In genomic region chr11:617912-618682, GRCh38 we compare ENCODE assay signal across 17 cellular contexts. TPM values are rescaled to one million over a fixed set of nuclear protein-coding genes. Genes with fewer than 3 reads are reported as not detected.
DNase-seq lines count a peak whose midpoint lies in the region; ATAC-seq and TF ChIP-seq lines count a peak whose summit lies in the region.
"Had no signal": no experiment of that assay in that cellular context is flagged by ENCODE, and none has a peak within 500 bp of the region (broad histone marks: within the 10 kb centered on the region; RNA-seq: fewer than 3 reads in every experiment).

No MANE protein-coding gene starts in this region.

- CTCF ChIA-PET in activated CD4-positive, alpha-beta memory T cell treated with anti-CD3 and anti-CD28 coated beads, Interleukin-2, amount 10 ng/mL, durations not matched to agents 7 days and 5 days (lab: Charles Lee), result no interaction called here
- CTCF ChIA-PET in activated CD4-positive, alpha-beta memory T cell treated with anti-CD3 and anti-CD28 coated beads for 36 hours (lab: Charles Lee), result no interaction called here
- CTCF ChIA-PET in Caco-2 (lab: Charles Lee), result no interaction called here

- H3K36me3 ChIP-seq in Caco-2 (ENCODE audit: control insufficient read depth, insufficient read depth, low read length) (peaks cover 2% of the 10 kb centered on the region), osteoblast (ENCODE audit: insufficient read depth, low read length) (peaks cover 3% of the 10 kb centered on the region)

- peaks cover 16% of the 10 kb centered on the region for H4K20me1 ChIP-seq in osteoblast (ENCODE audit: insufficient read depth, low read length)

- no peak overlapping the region for H2AFZ ChIP-seq in osteoblast (ENCODE audit: low read length)

- POLR2A ChIA-PET in activated CD4-positive, alpha-beta memory T cell treated with anti-CD3 and anti-CD28 coated beads, Interleukin-2, amount 10 ng/mL, durations not matched to agents 7 days and 5 days (lab: Charles Lee), result no interaction called here
- POLR2A ChIA-PET in activated CD4-positive, alpha-beta memory T cell treated with anti-CD3 and anti-CD28 coated beads for 36 hours (lab: Charles Lee), result no interaction called here
- POLR2A ChIA-PET in Caco-2 (lab: Charles Lee), result interaction anchor here (0.6 kb wide), 1 partner anchor 42 kb away, joined by 5 read pairs; no protein-coding TSS in a partner anchor

- no peak overlapping the region for H3K4me2 ChIP-seq in osteoblast (ENCODE audit: insufficient read depth, low read length)

- no peaks in the 10 kb centered on the region for H3K27me3 Mint-ChIP-seq in activated CD4-positive, alpha-beta memory T cell treated with anti-CD3 and anti-CD28 coated beads, Interleukin-2, amount 10 ng/mL, durations not matched to agents 7 days and 5 days
- H3K27me3 Mint-ChIP-seq in activated CD4-positive, alpha-beta memory T cell treated with anti-CD3 and anti-CD28 coated beads for 36 hours, result no peaks in the 10 kb centered on the region
- no peaks in the 10 kb centered on the region for H3K27me3 Mint-ChIP-seq in Caco-2 (ENCODE audit: insufficient read depth, unreplicated experiment)
- H3K27me3 Mint-ChIP-seq: CD4-positive, alpha-beta memory T cell had no signal

- H3K27ac ChIP-seq in osteoblast (ENCODE audit: low read depth, low read length), result no peak overlapping the region

- peak overlapping the region; percentile 30 for H3K4me3 Mint-ChIP-seq in activated CD4-positive, alpha-beta memory T cell treated with anti-CD3 and anti-CD28 coated beads, Interleukin-2, amount 10 ng/mL, durations not matched to agents 7 days and 5 days
- H3K4me3 Mint-ChIP-seq in activated CD4-positive, alpha-beta memory T cell treated with anti-CD3 and anti-CD28 coated beads for 36 hours, result no peak overlapping the region
- no peak overlapping the region for H3K4me3 Mint-ChIP-seq in Caco-2 (ENCODE audit: unreplicated experiment)
- H3K4me3 Mint-ChIP-seq: CD4-positive, alpha-beta memory T cell had no signal

- TF ChIP-seq CTCF in Caco-2 (IDR thresholded peaks at IDR 0.05; ENCODE audit: insufficient read depth in 1 of 2, low read depth in 1 of 2, low read length in 1 of 2, severe bottlenecking in 1 of 2, unreplicated experiment in 1 of 2) (no peak), osteoblast (IDR thresholded peaks at IDR 0.05; ENCODE audit: extremely low read depth, low read depth, low read length) (no peak)

- peaks cover 9% of the 10 kb centered on the region for H3K4me1 Mint-ChIP-seq in activated CD4-positive, alpha-beta memory T cell treated with anti-CD3 and anti-CD28 coated beads, Interleukin-2, amount 10 ng/mL, durations not matched to agents 7 days and 5 days
- peaks cover 15% of the 10 kb centered on the region for H3K4me1 Mint-ChIP-seq in activated CD4-positive, alpha-beta memory T cell treated with anti-CD3 and anti-CD28 coated beads for 36 hours (ENCODE audit: low read depth)
- peaks cover 5% of the 10 kb centered on the region for H3K4me1 Mint-ChIP-seq in Caco-2 (ENCODE audit: low read depth, unreplicated experiment)

- H3K9me3 Mint-ChIP-seq in activated CD4-positive, alpha-beta memory T cell treated with anti-CD3 and anti-CD28 coated beads, Interleukin-2, amount 10 ng/mL, durations not matched to agents 7 days and 5 days, result no peaks in the 10 kb centered on the region
- no peaks in the 10 kb centered on the region for H3K9me3 Mint-ChIP-seq in activated CD4-positive, alpha-beta memory T cell treated with anti-CD3 and anti-CD28 coated beads for 36 hours
- no peaks in the 10 kb centered on the region for H3K9me3 Mint-ChIP-seq in Caco-2 (ENCODE audit: unreplicated experiment)

- intact Hi-C loops in activated CD4-positive, alpha-beta memory T cell treated with anti-CD3 and anti-CD28 coated beads for 36 hours (cut with micrococcal nuclease), result loop anchor here (2.0 to 5.0 kb wide), 3 partner anchors 41 to 179 kb away; partner anchors contain the start of genes DEAF1, PHRF1, SLC25A22 and TMEM80
- intact Hi-C loops in Caco-2 (cut with micrococcal nuclease; ENCODE audit: unreplicated experiment) (loop anchor here (5.0 kb wide), 1 partner anchor 51 kb away; no protein-coding TSS in a partner anchor), posterior vena cava (cut with DNase I) (no loop called here)

- H3K27me3 ChIP-seq in Caco-2 (replicated peaks; ENCODE audit: control insufficient read depth, insufficient read depth, low read length) (no peaks in the 10 kb centered on the region), osteoblast (ENCODE audit: insufficient read depth, low read length) (no peaks in the 10 kb centered on the region)

- peaks cover 22% of the 10 kb centered on the region for H3K36me3 Mint-ChIP-seq in activated CD4-positive, alpha-beta memory T cell treated with anti-CD3 and anti-CD28 coated beads, Interleukin-2, amount 10 ng/mL, durations not matched to agents 7 days and 5 days (ENCODE audit: low read depth)
- H3K36me3 Mint-ChIP-seq in activated CD4-positive, alpha-beta memory T cell treated with anti-CD3 and anti-CD28 coated beads for 36 hours, result peaks cover 17% of the 10 kb centered on the region
- H3K36me3 Mint-ChIP-seq in Caco-2 (ENCODE audit: insufficient read depth, unreplicated experiment), result peaks cover 87% of the 10 kb centered on the region

- H3K9me3 ChIP-seq in Caco-2, result no peaks in the 10 kb centered on the region
- no peaks in the 10 kb centered on the region for H3K9me3 ChIP-seq in osteoblast (ENCODE audit: low read depth, low read length)

- H3K27ac Mint-ChIP-seq in activated CD4-positive, alpha-beta memory T cell treated with anti-CD3 and anti-CD28 coated beads, Interleukin-2, amount 10 ng/mL, durations not matched to agents 7 days and 5 days, result no peak overlapping the region
- no peak overlapping the region for H3K27ac Mint-ChIP-seq in activated CD4-positive, alpha-beta memory T cell treated with anti-CD3 and anti-CD28 coated beads for 36 hours
- H3K27ac Mint-ChIP-seq in Caco-2 (ENCODE audit: unreplicated experiment), result peak overlapping the region; percentile 22

- H3K4me3 ChIP-seq in Caco-2 (ENCODE audit: low read depth, low read length) (no peak overlapping the region), osteoblast (ENCODE audit: insufficient read depth, low read length) (no peak overlapping the region)

- no TSS peak for BruUV-seq in Caco-2 (replicated peaks; lab: Mats Ljungman, UMichigan)

- H3K79me2 ChIP-seq in osteoblast (ENCODE audit: insufficient read depth, low read length), result no peaks in the 10 kb centered on the region

- ATAC-seq in left lobe of liver, result no peak

- H3K4me1 ChIP-seq in Caco-2 (peaks cover 27% of the 10 kb centered on the region), osteoblast (ENCODE audit: insufficient read depth, low read length) (peaks cover 10% of the 10 kb centered on the region)

- no peak for DNase-seq in activated CD4-positive, alpha-beta memory T cell treated with anti-CD3 and anti-CD28 coated beads, Interleukin-2, amount 10 ng/mL, durations not matched to agents 7 days and 5 days
- no peak for DNase-seq in activated CD4-positive, alpha-beta memory T cell treated with anti-CD3 and anti-CD28 coated beads for 36 hours
- no peak for DNase-seq in Caco-2
- DNase-seq in left lobe of liver (ENCODE audit: low spot score), result peak; percentile 51
- peak; percentile 89 for DNase-seq in osteoblast (ENCODE audit: insufficient read length, low spot score, missing footprints)
- DNase-seq in posterior vena cava (ENCODE audit: low spot score), result no peak
- no peak for DNase-seq in HT-29 (ENCODE audit: low spot score)
- DNase-seq in central memory CD4-positive, alpha-beta T cell, result no peak
- DNase-seq: Calu3, KG1, NCI-H1694 treated with DMSO at 0.1 percent for 48 hours, NCI-H774, OCI-M1, SHP77 had no signal

RNA-seq across cellular contexts. Expression of gene IRF7, which starts 2.3 kb away (rescaled TPM):
- 100 to 1,000 TPM; 220 to 221 TPM for total RNA-seq in activated CD4-positive, alpha-beta memory T cell treated with anti-CD3 and anti-CD28 coated beads, Interleukin-2, amount 10 ng/mL, durations not matched to agents 7 days and 5 days
- total RNA-seq in activated CD4-positive, alpha-beta memory T cell treated with anti-CD3 and anti-CD28 coated beads for 36 hours, result 10 to 100 TPM; 79.9 to 80.7 TPM
- total RNA-seq in Caco-2 (2022) (27.2 and 31.2 TPM in 2 replicates), left lobe of liver (38.5 TPM), osteoblast (11.5 and 21.4 TPM in 2 replicates), posterior vena cava (10 to 100 TPM; 10.3 to 16.4 TPM)
- total RNA-seq in HT-29 (2014; rRNA removed; shearing (Covaris generic)), result 263 and 329 TPM in 2 replicates

RNA-seq across cellular contexts. Expression of gene CDHR5, which starts 6.7 kb away (rescaled TPM):
- total RNA-seq in activated CD4-positive, alpha-beta memory T cell treated with anti-CD3 and anti-CD28 coated beads, Interleukin-2, amount 10 ng/mL, durations not matched to agents 7 days and 5 days, result not detected
- total RNA-seq in activated CD4-positive, alpha-beta memory T cell treated with anti-CD3 and anti-CD28 coated beads for 36 hours, result not detected
- 30.2 and 42.0 TPM in 2 replicates for total RNA-seq in Caco-2 (2022)
- total RNA-seq in left lobe of liver, result 64.8 TPM
- total RNA-seq in osteoblast, result not detected in 2 replicates
- total RNA-seq in posterior vena cava, result under 1 TPM in 1 of 2 donors, not detected in 1; 0.10 TPM
- 11.9 and 12.1 TPM in 2 replicates for total RNA-seq in HT-29 (2014; rRNA removed; shearing (Covaris generic))
- total RNA-seq: CD4-positive, alpha-beta memory T cell; H1 had no signal

RNA-seq across cellular contexts. Expression of gene SCT, which starts 8.9 kb away (rescaled TPM):
- not detected for total RNA-seq in activated CD4-positive, alpha-beta memory T cell treated with anti-CD3 and anti-CD28 coated beads, Interleukin-2, amount 10 ng/mL, durations not matched to agents 7 days and 5 days
- total RNA-seq in activated CD4-positive, alpha-beta memory T cell treated with anti-CD3 and anti-CD28 coated beads for 36 hours, result not detected
- not detected in 2 replicates for total RNA-seq in Caco-2 (2022)
- total RNA-seq in left lobe of liver, result 0.81 TPM
- not detected in 2 replicates for total RNA-seq in osteoblast
- total RNA-seq in posterior vena cava, result not detected
- not detected in 2 replicates for total RNA-seq in HT-29 (2014; rRNA removed; shearing (Covaris generic))
- total RNA-seq: Calu3; CD4-positive, alpha-beta memory T cell; NCI-H460 had no signal

RNA-seq across cellular contexts. Expression of gene DRD4, which starts 19.0 kb away (rescaled TPM):
- total RNA-seq in activated CD4-positive, alpha-beta memory T cell treated with anti-CD3 and anti-CD28 coated beads, Interleukin-2, amount 10 ng/mL, durations not matched to agents 7 days and 5 days, result under 1 TPM; 0.18 to 0.20 TPM
- under 1 TPM; 0.21 to 0.39 TPM for total RNA-seq in activated CD4-positive, alpha-beta memory T cell treated with anti-CD3 and anti-CD28 coated beads for 36 hours
- 1.0 and 1.1 TPM in 2 replicates for total RNA-seq in Caco-2 (2022)
- 0.68 TPM for total RNA-seq in left lobe of liver
- total RNA-seq in osteoblast, result under 0.01 TPM in 1 of 2 replicates, not detected in the other
- total RNA-seq in posterior vena cava, result under 1 TPM; 0.48 to 0.51 TPM
- total RNA-seq in HT-29 (2014; rRNA removed; shearing (Covaris generic)), result 0.34 and 0.92 TPM in 2 replicates

RNA-seq across cellular contexts. Expression of gene PHRF1, which starts 41.8 kb away (rescaled TPM):
- 10 to 100 TPM; 38.7 to 39.1 TPM for total RNA-seq in activated CD4-positive, alpha-beta memory T cell treated with anti-CD3 and anti-CD28 coated beads, Interleukin-2, amount 10 ng/mL, durations not matched to agents 7 days and 5 days
- 10 to 100 TPM; 32.4 to 33.5 TPM for total RNA-seq in activated CD4-positive, alpha-beta memory T cell treated with anti-CD3 and anti-CD28 coated beads for 36 hours
- total RNA-seq in Caco-2 (2022) (43.9 and 46.8 TPM in 2 replicates), left lobe of liver (25.4 TPM), osteoblast (23.9 and 27.5 TPM in 2 replicates), posterior vena cava (10 to 100 TPM; 18.3 to 20.8 TPM)
- total RNA-seq in HT-29 (2014; rRNA removed; shearing (Covaris generic)), result 75.3 and 82.0 TPM in 2 replicates

Comparison
In these comparisons a context has a peak if more than half of its experiments do, and no peak if none do; other contexts are left out.
1. DNase-seq: peak in left lobe of liver (single experiment) and osteoblast (single experiment); none in activated CD4-positive, alpha-beta memory T cell treated with anti-CD3 and anti-CD28 coated beads, Interleukin-2, amount 10 ng/mL, durations not matched to agents 7 days and 5 days (single experiment), activated CD4-positive, alpha-beta memory T cell treated with anti-CD3 and anti-CD28 coated beads for 36 hours (single experiment), Caco-2 (0 of 2), posterior vena cava (single experiment), HT-29 (single experiment) and central memory CD4-positive, alpha-beta T cell (single experiment).
2. RNA of gene CDHR5, which starts 6.7 kb away (total RNA-seq): 64.8 TPM in left lobe of liver (single experiment), 30.2 to 42.0 TPM in Caco-2 and 11.9 to 12.1 TPM in HT-29; 0.10 TPM in posterior vena cava, not detected in activated CD4-positive, alpha-beta memory T cell treated with anti-CD3 and anti-CD28 coated beads, Interleukin-2, amount 10 ng/mL, durations not matched to agents 7 days and 5 days, not detected in activated CD4-positive, alpha-beta memory T cell treated with anti-CD3 and anti-CD28 coated beads for 36 hours and not detected in osteoblast; every median in the first group is over 10 times any median in the second.
3. intact Hi-C loops: an anchor here in activated CD4-positive, alpha-beta memory T cell treated with anti-CD3 and anti-CD28 coated beads for 36 hours (2.0 to 5.0 kb wide) and Caco-2 (5.0 kb wide); none called in posterior vena cava.